ENCODE assay signal across 27 cellular contexts in genomic region chr11:44515085-44515484, GRCh38.
"Had no signal": no experiment of that assay in that cellular context is flagged by ENCODE, and none has a peak within 500 bp of the region (broad histone marks: within the 10 kb centered on the region; RNA-seq: fewer than 3 reads in every experiment).

No MANE protein-coding gene starts in this region.

- H3K4me3 ChIP-seq: breast epithelium, left lung, mucosa of descending colon, pancreas, prostate gland, transverse colon, uterus had no signal

- H3K27me3 ChIP-seq: breast epithelium, pancreas, transverse colon, uterus had no signal

- FAIRE-seq: frontal cortex, islet of Langerhans, pancreas had no signal

- DNase-seq: activated CD4-positive, alpha-beta memory T cell treated with anti-CD3 and anti-CD28 coated beads, Interleukin-2, amount 10 ng/mL, durations not matched to agents 7 days and 5 days; activated CD4-positive, alpha-beta T cell treated with anti-CD3 and anti-CD28 coated beads for 1 hour; activated CD4-positive, alpha-beta T cell treated with anti-CD3 and anti-CD28 coated beads, Interleukin-2, amount 10 ng/mL, durations not matched to agents 7 days and 5 days; activated CD8-positive, alpha-beta memory T cell treated with anti-CD3 and anti-CD28 coated beads, Interleukin-2, amount 50 U/mL, for 48 hours; activated gamma-delta T cell; activated naive CD4-positive, alpha-beta T cell treated with anti-CD3 and anti-CD28 coated beads, Interleukin-2, amount 10 ng/mL, durations not matched to agents 7 days and 5 days; activated naive CD8-positive, alpha-beta T cell treated with anti-CD3 and anti-CD28 coated beads, Interleukin-2, amount 10 ng/mL, durations not matched to agents 7 days and 5 days; activated T-cell treated with anti-CD3 and anti-CD28 coated beads, Interleukin-2, amount 50 U/mL, for 24 hours; amygdala; central memory CD4-positive, alpha-beta T cell; endodermal cell; left lung; mucosa of descending colon; nephron progenitor cell; pancreas; retina; stimulated activated CD4-positive, alpha-beta T cell treated with anti-CD3 and anti-CD28 coated beads, Interleukin-2, amount 100 ng/mL, for 48 hours; stimulated activated naive CD4-positive, alpha-beta T cell treated with Interleukin-2 at 50 U/mL for 16 hours; T-helper 2 cell; transverse colon; uterus had no signal

- ATAC-seq: esophagus mucosa, left lung, mucosa of descending colon, pancreas, WTC11 had no signal

- H3K27ac ChIP-seq: breast epithelium, left lung, pancreas, prostate gland, transverse colon, uterus had no signal

- H3K36me3 ChIP-seq: breast epithelium, left lung, pancreas, prostate gland, transverse colon, uterus had no signal

- H3K9me3 ChIP-seq: breast epithelium, left lung, mucosa of descending colon, pancreas, prostate gland, transverse colon, uterus had no signal

- H3K4me1 ChIP-seq: breast epithelium, left lung, pancreas, prostate gland, transverse colon, uterus had no signal
